In genomic region chr18:62672600-62672999, GRCh38 we compare ENCODE assay signal across 1 cellular context.
TF ChIP-seq lines count a peak whose summit lies in the region.

No MANE protein-coding gene starts in this region.

TF ChIP-seq in HepG2, 621 proteins besides CTCF, POLR2A, EP300 and RAD21 (continued from another document):
- TF ChIP-seq, protein P1, sequence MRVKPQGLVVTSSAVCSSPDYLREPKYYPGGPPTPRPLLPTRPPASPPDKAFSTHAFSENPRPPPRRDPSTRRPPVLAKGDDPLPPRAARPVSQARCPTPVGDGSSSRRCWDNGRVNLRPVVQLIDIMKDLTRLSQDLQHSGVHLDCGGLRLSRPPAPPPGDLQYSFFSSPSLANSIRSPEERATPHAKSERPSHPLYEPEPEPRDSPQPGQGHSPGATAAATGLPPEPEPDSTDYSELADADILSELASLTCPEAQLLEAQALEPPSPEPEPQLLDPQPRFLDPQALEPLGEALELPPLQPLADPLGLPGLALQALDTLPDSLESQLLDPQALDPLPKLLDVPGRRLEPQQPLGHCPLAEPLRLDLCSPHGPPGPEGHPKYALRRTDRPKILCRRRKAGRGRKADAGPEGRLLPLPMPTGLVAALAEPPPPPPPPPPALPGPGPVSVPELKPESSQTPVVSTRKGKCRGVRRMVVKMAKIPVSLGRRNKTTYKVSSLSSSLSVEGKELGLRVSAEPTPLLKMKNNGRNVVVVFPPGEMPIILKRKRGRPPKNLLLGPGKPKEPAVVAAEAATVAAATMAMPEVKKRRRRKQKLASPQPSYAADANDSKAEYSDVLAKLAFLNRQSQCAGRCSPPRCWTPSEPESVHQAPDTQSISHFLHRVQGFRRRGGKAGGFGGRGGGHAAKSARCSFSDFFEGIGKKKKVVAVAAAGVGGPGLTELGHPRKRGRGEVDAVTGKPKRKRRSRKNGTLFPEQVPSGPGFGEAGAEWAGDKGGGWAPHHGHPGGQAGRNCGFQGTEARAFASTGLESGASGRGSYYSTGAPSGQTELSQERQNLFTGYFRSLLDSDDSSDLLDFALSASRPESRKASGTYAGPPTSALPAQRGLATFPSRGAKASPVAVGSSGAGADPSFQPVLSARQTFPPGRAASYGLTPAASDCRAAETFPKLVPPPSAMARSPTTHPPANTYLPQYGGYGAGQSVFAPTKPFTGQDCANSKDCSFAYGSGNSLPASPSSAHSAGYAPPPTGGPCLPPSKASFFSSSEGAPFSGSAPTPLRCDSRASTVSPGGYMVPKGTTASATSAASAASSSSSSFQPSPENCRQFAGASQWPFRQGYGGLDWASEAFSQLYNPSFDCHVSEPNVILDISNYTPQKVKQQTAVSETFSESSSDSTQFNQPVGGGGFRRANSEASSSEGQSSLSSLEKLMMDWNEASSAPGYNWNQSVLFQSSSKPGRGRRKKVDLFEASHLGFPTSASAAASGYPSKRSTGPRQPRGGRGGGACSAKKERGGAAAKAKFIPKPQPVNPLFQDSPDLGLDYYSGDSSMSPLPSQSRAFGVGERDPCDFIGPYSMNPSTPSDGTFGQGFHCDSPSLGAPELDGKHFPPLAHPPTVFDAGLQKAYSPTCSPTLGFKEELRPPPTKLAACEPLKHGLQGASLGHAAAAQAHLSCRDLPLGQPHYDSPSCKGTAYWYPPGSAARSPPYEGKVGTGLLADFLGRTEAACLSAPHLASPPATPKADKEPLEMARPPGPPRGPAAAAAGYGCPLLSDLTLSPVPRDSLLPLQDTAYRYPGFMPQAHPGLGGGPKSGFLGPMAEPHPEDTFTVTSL (CRISPR knock-in tag; IDR thresholded peaks at IDR 0.05; ENCODE audit: borderline replicate concordance) = peak; percentile 43; the same call in 1 of the 2 replicates
- TF ChIP-seq SOX5 (CRISPR knock-in tag; IDR thresholded peaks at IDR 0.05; ENCODE audit: borderline replicate concordance) (peak; percentile 64; the same call in 1 of the 2 replicates), SOX13 (IDR thresholded peaks at IDR 0.05) (no peak), SOX13 (CRISPR knock-in tag; conservative IDR thresholded peaks at IDR 0.05 in 1 of 2, IDR thresholded peaks at IDR 0.05 in 1 of 2) (peak in 1 of 2 experiments; percentile 53; a peak in 1 of 4 replicates), KMT2A (CRISPR knock-in tag; IDR thresholded peaks at IDR 0.05) (no peak), NFE2 (CRISPR knock-in tag; IDR thresholded peaks at IDR 0.05) (no peak), CCDC6 (CRISPR knock-in tag; IDR thresholded peaks at IDR 0.05) (no peak), HMGXB4 (CRISPR knock-in tag; IDR thresholded peaks at IDR 0.05; ENCODE audit: borderline replicate concordance in 1 of 2, low read depth in 1 of 2) (no peak), ZNF263 (CRISPR knock-in tag; IDR thresholded peaks at IDR 0.05) (0 out of 2 replicates have a peak, but pooled peaks have one; percentile 43), RXRB (CRISPR knock-in tag; IDR thresholded peaks at IDR 0.05; ENCODE audit: borderline replicate concordance) (0 out of 2 replicates have a peak, but pooled peaks have one; percentile 20), FOXP1 (IDR thresholded peaks at IDR 0.05) (no peak), FOXP1 (CRISPR knock-in tag; IDR thresholded peaks at IDR 0.05) (peak; percentile 39; the same call in 1 of the 2 replicates), HOXA7 (CRISPR knock-in tag; IDR thresholded peaks at IDR 0.05) (no peak), RARA (CRISPR knock-in tag; IDR thresholded peaks at IDR 0.05) (0 out of 2 replicates have a peak, but pooled peaks have one; percentile 31), SKI (IDR thresholded peaks at IDR 0.05; ENCODE audit: partially characterized antibody) (no peak), MEF2D (CRISPR knock-in tag; IDR thresholded peaks at IDR 0.05) (peak; percentile 66; the same call in 1 of the 2 replicates), ARID5B (CRISPR knock-in tag; IDR thresholded peaks at IDR 0.05) (peak; percentile 48), BCL6 (CRISPR knock-in tag; IDR thresholded peaks at IDR 0.05) (peak; percentile 74)
- TF ChIP-seq, protein P2, sequence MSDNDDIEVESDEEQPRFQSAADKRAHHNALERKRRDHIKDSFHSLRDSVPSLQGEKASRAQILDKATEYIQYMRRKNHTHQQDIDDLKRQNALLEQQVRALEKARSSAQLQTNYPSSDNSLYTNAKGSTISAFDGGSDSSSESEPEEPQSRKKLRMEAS (IDR thresholded peaks at IDR 0.05) = no peak
